Comparison of ENCODE assay signal across 8 cellular contexts in the genomic region with DNA sequence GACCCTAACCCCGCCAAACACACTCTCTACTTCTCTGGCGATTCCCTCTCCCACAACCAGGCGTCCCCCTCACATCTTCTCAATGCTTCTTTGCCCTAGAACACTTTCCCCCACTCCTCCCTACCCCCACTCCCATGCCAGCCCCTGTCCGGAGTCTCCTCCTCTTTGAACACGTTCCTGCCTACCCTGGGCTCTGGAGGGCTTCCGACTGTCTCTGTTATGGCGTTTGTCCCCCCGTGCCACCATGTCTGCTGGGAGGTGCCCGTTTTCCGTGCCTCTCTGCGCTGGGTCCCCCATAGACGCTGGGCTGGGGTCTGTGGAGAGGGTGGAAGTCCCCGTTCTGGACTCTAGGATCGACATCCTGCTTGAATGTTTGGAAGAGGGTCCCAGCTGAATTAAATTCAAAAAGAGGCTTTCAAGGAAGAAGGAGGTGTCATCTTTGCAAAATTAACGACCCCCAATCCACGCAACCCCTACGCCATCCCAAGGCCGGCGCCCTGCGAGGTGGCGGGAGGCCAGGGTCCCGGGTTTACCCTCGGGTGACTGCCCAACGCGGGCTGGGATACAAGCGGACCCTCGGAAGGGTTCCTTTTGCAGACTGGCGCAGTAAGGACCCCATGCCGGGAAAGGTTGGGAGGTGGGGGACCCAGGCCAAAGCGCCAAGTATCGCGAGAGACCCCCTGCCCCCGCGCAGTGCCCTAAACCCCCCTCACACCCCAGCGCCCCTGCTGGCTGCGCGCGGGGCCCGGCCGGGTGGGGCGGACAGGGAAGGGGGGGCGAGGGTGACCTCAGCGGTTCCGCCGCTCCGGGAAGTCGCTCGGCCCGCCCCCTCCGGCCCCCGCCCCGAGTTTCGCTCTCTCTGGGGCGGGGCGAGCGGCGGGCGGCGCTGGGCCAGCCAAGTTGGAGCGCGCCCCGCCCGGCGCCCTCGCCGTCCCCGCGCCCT. TPM values are rescaled to one million over a fixed set of nuclear protein-coding genes. Genes with fewer than 3 reads are reported as not detected.
DNase-seq lines count a peak whose midpoint lies in the region; ATAC-seq, FAIRE-seq and TF ChIP-seq lines count a peak whose summit lies in the region.

No MANE protein-coding gene starts in this region.

- TF ChIP-seq CTCF in K562 (IDR thresholded peaks at IDR 0.05 in 2 of 3, conservative IDR thresholded peaks at IDR 0.05 in 1 of 3; ENCODE audit: insufficient read depth in 2 of 3, low read depth in 1 of 3, low read length in 3 of 3) = peak; percentile 37 to 55 (median 47); a peak in 3 of 6 replicates

- H3K4me1 ChIP-seq in K562 (replicated peaks in 1 of 2; ENCODE audit: control insufficient read depth in 2 of 2, insufficient read depth in 2 of 2, low read length in 2 of 2) (peaks cover 58 to 92% of the 10 kb centered on the region in 2 experiments), skeletal muscle tissue (ENCODE audit: control insufficient read depth in 3 of 3, insufficient read depth in 3 of 3, low read length in 3 of 3) (peaks cover 27 to 70% (median 55%) of the 10 kb centered on the region in 3 donors)

- BruUV-seq in K562 (replicated peaks; lab: Mats Ljungman, UMichigan) = TSS peak; percentile 82

- H3K9ac ChIP-seq in K562 (ENCODE audit: insufficient read depth in 1 of 2, low read depth in 2 of 2, low read length in 2 of 2) = peak overlapping the region; percentile 80 to 93
- H3K9ac ChIP-seq in skeletal muscle tissue (ENCODE audit: low read depth in 1 of 3, low read length in 3 of 3) = peak overlapping the region; percentile 70 to 80 (median 74)

- no peaks in the 10 kb centered on the region for H3K9me1 ChIP-seq in K562 (ENCODE audit: control insufficient read depth, insufficient read depth, low read length)

- H3K79me2 ChIP-seq in K562 (ENCODE audit: control insufficient read depth, insufficient read depth, low read length) = peaks cover 30% of the 10 kb centered on the region

- peaks cover 6% of the 10 kb centered on the region; the same call in 1 of the 3 replicates for H3K36me3 ChIP-seq in K562 (ENCODE audit: control insufficient read depth, insufficient read depth, low read length)
- no peaks in the 10 kb centered on the region for H3K36me3 ChIP-seq in skeletal muscle tissue (ENCODE audit: control insufficient read depth in 3 of 3, insufficient read depth in 3 of 3, low read length in 3 of 3)

- peak overlapping the region; percentile 84 for H3K4me2 ChIP-seq in K562 (ENCODE audit: insufficient read depth, low read length)

- H3K4me3 ChIP-seq in K562 = peak overlapping the region; percentile 49
- H3K4me3 ChIP-seq in iPS-11a (ENCODE audit: low read depth, low read length) = peak overlapping the region; percentile 83
- peak overlapping the region; percentile 59 to 71 (median 70) for H3K4me3 ChIP-seq in skeletal muscle tissue (ENCODE audit: low read length in 3 of 3)

- WGBS in K562 (ENCODE audit: insufficient coverage, low coverage, missing lambda C conversion rate) = 7% methylated on average over 23 of the region's 68 CpGs

- POLR2A ChIA-PET in K562 (lab: Yijun Ruan, JAX) = no interaction called here

- H4K20me1 ChIP-seq in K562 (replicated peaks; ENCODE audit: control insufficient read depth, insufficient read depth, low read length) = no peaks in the 10 kb centered on the region

- intact Hi-C loops in K562 (cut with micrococcal nuclease) = loop anchor here (2.0 kb wide), 1 partner anchor 31 kb away; no protein-coding TSS in a partner anchor

- TF ChIP-seq EP300 in K562 (IDR thresholded peaks at IDR 0.05; ENCODE audit: low read length) = no peak

- in situ Hi-C loops in K562 (cut with MboI) = no loop called here

- FAIRE-seq in TTC549 (lab: Jason Lieb, UNC) = peak; percentile 41
- peak; percentile 82 for FAIRE-seq in K562 (lab: Jason Lieb, UNC)

- H3K27me3 ChIP-seq in K562 (ENCODE audit: control insufficient read depth in 2 of 2, insufficient read depth in 2 of 2, low read length in 2 of 2) (no peaks in the 10 kb centered on the region), skeletal muscle tissue (ENCODE audit: control insufficient read depth in 3 of 3, insufficient read depth in 3 of 3, low read length in 3 of 3) (no peaks in the 10 kb centered on the region)

- DNase-seq in AML-193 (lab: John Stamatoyannopoulos, UW) (peak; percentile 42 to 44), HuH-7 (ENCODE audit: low spot score) (peak; percentile 84), K562 (ENCODE audit: extremely low read depth in 1 of 4, low spot score in 3 of 4) (peak; percentile 86 to 95 (median 88))

- CTCF ChIA-PET in K562 (lab: Yijun Ruan, JAX; ENCODE audit: low intra/inter-chr PET ratio) = interaction anchor here (1.0 kb wide), 1 partner anchor 26 kb away, joined by 3 read pairs; no protein-coding TSS in a partner anchor

- no peak; a peak in 1 of 4 replicates for TF ChIP-seq RAD21 in K562 (CRISPR knock-in tag; conservative IDR thresholded peaks at IDR 0.05 in 1 of 2, IDR thresholded peaks at IDR 0.05 in 1 of 2)

- H3K27ac ChIP-seq in K562 (ENCODE audit: extremely low read depth, low read depth, low read length) (peak overlapping the region; percentile 84), skeletal muscle tissue (ENCODE audit: low read depth, low read length) (peak overlapping the region; percentile 94)

- ATAC-seq in GM19351 (IDR thresholded peaks at IDR 0.05; ENCODE audit: unreplicated experiment) (peak; percentile 51), K562 (peak; percentile 75), HG03565 (IDR thresholded peaks at IDR 0.05; ENCODE audit: unreplicated experiment) (no peak)

- H3K9me3 ChIP-seq in K562 (replicated peaks; ENCODE audit: control insufficient read depth, insufficient read depth, low read depth, low read length) (no peaks in the 10 kb centered on the region), skeletal muscle tissue (ENCODE audit: control insufficient read depth in 3 of 3, low read length in 3 of 3) (no peaks in the 10 kb centered on the region)

- TF ChIP-seq POLR2A in K562 (conservative IDR thresholded peaks at IDR 0.05) = 0 out of 2 replicates have a peak, but pooled peaks have one; percentile 30

- peak overlapping the region; percentile 86 for H2AFZ ChIP-seq in K562 (ENCODE audit: low read depth, low read length)

RNA-seq across cellular contexts. Expression of a gene that starts 1.0 kb away (rescaled TPM):
- 3.2 and 14.3 TPM in 2 replicates for total RNA-seq in K562 (2011; cell fraction: chromatin; rRNA removed; ENCODE audit: low replicate concordance)
- total RNA-seq in K562 (2011; cell fraction: nucleolus; rRNA removed) = 17.5 and 19.2 TPM in 2 replicates
- 7.6 and 8.4 TPM in 2 replicates for total RNA-seq in K562 (2011; cell fraction: nucleoplasm; rRNA removed)
- total RNA-seq in K562 (2014; rRNA removed) (5.5 and 7.2 TPM in 2 replicates), K562 (2014; rRNA removed; fragmentation: Illumina TruSeq; extraction: Trizol) (1.4 and 1.5 TPM in 2 replicates), K562 (2015; rRNA removed; fragmentation: Illumina TruSeq; extraction: Trizol) (5.1 TPM in 2 replicates), K562 (2021) (7.4 and 8.5 TPM in 2 replicates), skeletal muscle tissue (3.7 TPM)
- polyA plus RNA-seq in K562 (2011; rRNA removed) (2.2 and 2.4 TPM in 2 replicates), K562 (2014; fragmentation: Illumina TruSeq; extraction: Trizol) (2.4 and 4.5 TPM in 2 replicates), K562 (2014; fragmentation: Nextera tagmentation; extraction: Ambion mirVana) (under 1 TPM; 0.03 to 0.08 TPM), K562 (2014; rRNA removed) (2.9 and 3.7 TPM in 2 replicates)
- polyA plus RNA-seq in K562 (2011; cell fraction: cytosol; rRNA removed) = 3.5 and 9.0 TPM in 2 replicates
- polyA plus RNA-seq in K562 (2011; cell fraction: nucleus; rRNA removed) = 3.6 and 6.6 TPM in 2 replicates
- polyA plus RNA-seq in K562 (2012) = 4.5 and 5.8 TPM in 2 replicates
- polyA minus RNA-seq in K562 (2011; rRNA and poly(A)+ RNA removed) = 2.9 and 4.9 TPM in 2 replicates
- 6.0 and 8.7 TPM in 2 replicates for polyA minus RNA-seq in K562 (2011; cell fraction: cytosol; rRNA and poly(A)+ RNA removed)
- 12.0 and 13.1 TPM in 2 replicates for polyA minus RNA-seq in K562 (2011; cell fraction: nucleus; rRNA and poly(A)+ RNA removed)

RNA-seq across cellular contexts. Expression of a gene that starts 4.4 kb away (rescaled TPM):
- total RNA-seq in K562 (2011; cell fraction: chromatin; rRNA removed; ENCODE audit: low replicate concordance) = 90.8 and 209 TPM in 2 replicates
- total RNA-seq in K562 (2011; cell fraction: nucleolus; rRNA removed) = 135 and 136 TPM in 2 replicates
- 81.8 and 88.4 TPM in 2 replicates for total RNA-seq in K562 (2011; cell fraction: nucleoplasm; rRNA removed)
- total RNA-seq in K562 (2014; rRNA removed) = 80.1 and 91.2 TPM in 2 replicates
- total RNA-seq in K562 (2014; rRNA removed; fragmentation: Illumina TruSeq; extraction: Trizol) = 25.9 and 37.5 TPM in 2 replicates
- 74.5 and 75.1 TPM in 2 replicates for total RNA-seq in K562 (2015; rRNA removed; fragmentation: Illumina TruSeq; extraction: Trizol)
- total RNA-seq in K562 (2021) = 117 and 132 TPM in 2 replicates
- polyA plus RNA-seq in K562 (2011; rRNA removed) = 71.8 and 79.3 TPM in 2 replicates
- 96.5 and 143 TPM in 2 replicates for polyA plus RNA-seq in K562 (2011; cell fraction: cytosol; rRNA removed)
- 217 and 312 TPM in 2 replicates for polyA plus RNA-seq in K562 (2011; cell fraction: nucleus; rRNA removed)
- polyA plus RNA-seq in K562 (2012) = 86.9 and 120 TPM in 2 replicates
- 82.0 and 89.7 TPM in 2 replicates for polyA plus RNA-seq in K562 (2014; fragmentation: Illumina TruSeq; extraction: Trizol)
- 1 to 10 TPM in 1 of 2 experiments, under 1 TPM in 1; 0.49 to 1.3 TPM for polyA plus RNA-seq in K562 (2014; fragmentation: Nextera tagmentation; extraction: Ambion mirVana)
- 106 TPM in 2 replicates for polyA plus RNA-seq in K562 (2014; rRNA removed)
- polyA minus RNA-seq in K562 (2011; rRNA and poly(A)+ RNA removed) = 41.9 and 67.3 TPM in 2 replicates
- 64.3 and 80.4 TPM in 2 replicates for polyA minus RNA-seq in K562 (2011; cell fraction: cytosol; rRNA and poly(A)+ RNA removed)
- 29.8 and 38.1 TPM in 2 replicates for polyA minus RNA-seq in K562 (2011; cell fraction: nucleus; rRNA and poly(A)+ RNA removed)
- 151 TPM for total RNA-seq in skeletal muscle tissue

RNA-seq across cellular contexts. Expression of a gene that starts 47.0 kb away (rescaled TPM):
- 12.2 and 40.0 TPM in 2 replicates for total RNA-seq in K562 (2011; cell fraction: chromatin; rRNA removed; ENCODE audit: low replicate concordance)
- 43.4 and 62.2 TPM in 2 replicates for total RNA-seq in K562 (2011; cell fraction: nucleolus; rRNA removed)
- total RNA-seq in K562 (2011; cell fraction: nucleoplasm; rRNA removed) = 31.2 and 34.7 TPM in 2 replicates
- total RNA-seq in K562 (2014; rRNA removed) (186 and 216 TPM in 2 replicates), K562 (2014; rRNA removed; fragmentation: Illumina TruSeq; extraction: Trizol) (4.8 and 6.1 TPM in 2 replicates), K562 (2015; rRNA removed; fragmentation: Illumina TruSeq; extraction: Trizol) (55.9 and 57.8 TPM in 2 replicates), K562 (2021) (111 and 113 TPM in 2 replicates), skeletal muscle tissue (51.7 TPM)
- polyA plus RNA-seq in K562 (2011; rRNA removed) (54.2 and 66.2 TPM in 2 replicates), K562 (2014; fragmentation: Illumina TruSeq; extraction: Trizol) (7.8 and 43.9 TPM in 2 replicates), K562 (2014; fragmentation: Nextera tagmentation; extraction: Ambion mirVana) (10 to 100 TPM in 1 of 2 experiments, 1 to 10 TPM in 1; 4.2 to 20.6 TPM), K562 (2014; rRNA removed) (138 and 148 TPM in 2 replicates)
- polyA plus RNA-seq in K562 (2011; cell fraction: cytosol; rRNA removed) = 115 and 354 TPM in 2 replicates
- 75.6 and 121 TPM in 2 replicates for polyA plus RNA-seq in K562 (2011; cell fraction: nucleus; rRNA removed)
- 69.5 and 80.9 TPM in 2 replicates for polyA plus RNA-seq in K562 (2012)
- 6.6 and 10.6 TPM in 2 replicates for polyA minus RNA-seq in K562 (2011; rRNA and poly(A)+ RNA removed)
- polyA minus RNA-seq in K562 (2011; cell fraction: cytosol; rRNA and poly(A)+ RNA removed) = 31.0 and 34.2 TPM in 2 replicates
- polyA minus RNA-seq in K562 (2011; cell fraction: nucleus; rRNA and poly(A)+ RNA removed) = 16.2 and 20.1 TPM in 2 replicates
